ENCODE assay signal across 28 cellular contexts in genomic region chr16:81242977-81243618, GRCh38. TPM values are rescaled to one million over a fixed set of nuclear protein-coding genes. Genes with fewer than 3 reads are reported as not detected.
"Had no signal": no experiment of that assay in that cellular context is flagged by ENCODE, and none has a peak within 500 bp of the region (broad histone marks: within the 10 kb centered on the region; RNA-seq: fewer than 3 reads in every experiment).

No MANE protein-coding gene starts in this region.

- H3K27ac Mint-ChIP-seq: memory B cell; natural killer cell; stimulated activated naive CD8-positive, alpha-beta T cell treated with anti-CD3 and anti-CD28 coated beads, Interleukin-15, amount 100 ng/mL, for 72 hours had no signal

- H3K4me3 ChIP-seq: coronary artery, esophagus muscularis mucosa, heart right ventricle, lung, smooth muscle cell, suprapubic skin, transverse colon, upper lobe of right lung, uterus had no signal

- H3K36me3 ChIP-seq: esophagus muscularis mucosa, heart right ventricle, neutrophil, suprapubic skin, transverse colon, upper lobe of right lung, uterus had no signal

- H3K4me1 ChIP-seq: parathyroid adenoma, upper lobe of right lung, uterus had no signal

- H3K4me3 Mint-ChIP-seq: memory B cell; natural killer cell; stimulated activated naive CD8-positive, alpha-beta T cell treated with anti-CD3 and anti-CD28 coated beads, Interleukin-15, amount 100 ng/mL, for 72 hours had no signal

- H3K27me3 ChIP-seq: esophagus muscularis mucosa, heart right ventricle, suprapubic skin, transverse colon, upper lobe of right lung, uterus had no signal

- H3K27me3 Mint-ChIP-seq: stimulated activated naive CD8-positive, alpha-beta T cell treated with anti-CD3 and anti-CD28 coated beads, Interleukin-15, amount 100 ng/mL, for 72 hours had no signal

- H3K9ac ChIP-seq: parathyroid adenoma had no signal

- ATAC-seq: heart right ventricle; natural killer cell; sciatic nerve; stimulated activated naive CD8-positive, alpha-beta T cell treated with anti-CD3 and anti-CD28 coated beads, Interleukin-15, amount 100 ng/mL, for 72 hours; upper lobe of right lung had no signal

- H2AFZ ChIP-seq: parathyroid adenoma had no signal

- H3K27ac ChIP-seq: coronary artery, esophagus muscularis mucosa, heart right ventricle, neutrophil, parathyroid adenoma, suprapubic skin, transverse colon, upper lobe of right lung, uterus had no signal

- H3K9me3 Mint-ChIP-seq: memory B cell; natural killer cell; stimulated activated naive CD8-positive, alpha-beta T cell treated with anti-CD3 and anti-CD28 coated beads, Interleukin-15, amount 100 ng/mL, for 72 hours had no signal

- H3K79me2 ChIP-seq: parathyroid adenoma had no signal

- H3K36me3 Mint-ChIP-seq: memory B cell, natural killer cell had no signal

- H3K4me2 ChIP-seq: smooth muscle cell had no signal

- DNase-seq: dermis blood vessel endothelial cell; effector memory CD4-positive, alpha-beta T cell; glutamatergic neuron; heart right ventricle; hippocampal formation; natural killer cell; stimulated activated CD4-positive, alpha-beta T cell treated with anti-CD3 and anti-CD28 coated beads, Interleukin-12 subunit alpha, Interleukin-12 subunit beta, amount 100 ng/mL, for 4 hours; stimulated activated CD4-positive, alpha-beta T cell treated with anti-CD3 and anti-CD28 coated beads, Interleukin-1b, Interleukin-23, amount 100 ng/mL, for 48 hours; stimulated activated CD4-positive, alpha-beta T cell treated with anti-CD3 and anti-CD28 coated beads, Interleukin-4, amount 100 ng/mL, for 1 hour; stimulated activated CD8-positive, alpha-beta memory T cell treated with anti-CD3 and anti-CD28 coated beads, Interleukin-4, amount 100 ng/mL, for 48 hours; stimulated activated naive CD4-positive, alpha-beta T cell; stimulated activated naive CD8-positive, alpha-beta T cell treated with anti-CD3 and anti-CD28 coated beads, Interleukin-15, amount 100 ng/mL, for 72 hours; transverse colon; upper lobe of right lung; uterus had no signal

- H3K9me3 ChIP-seq: esophagus muscularis mucosa, heart right ventricle, neutrophil, suprapubic skin, transverse colon, upper lobe of right lung, uterus had no signal

- FAIRE-seq: endothelial cell of umbilical vein, islet of Langerhans had no signal

RNA-seq across cellular contexts. Expression of gene BCO1, which starts 4.6 kb away (rescaled TPM):
- total RNA-seq: dermis blood vessel endothelial cell, endothelial cell of umbilical vein, mononuclear cell, natural killer cell, sciatic nerve, smooth muscle cell had no signal
- polyA plus RNA-seq: endothelial cell of umbilical vein, heart right ventricle, neural cell, smooth muscle cell had no signal
